Comparison of ENCODE assay signal across 24 cellular contexts in genomic region chr2:11257078-11257477, GRCh38.
"Had no signal": no experiment of that assay in that cellular context is flagged by ENCODE, and none has a peak within 500 bp of the region (broad histone marks: within the 10 kb centered on the region; RNA-seq: fewer than 3 reads in every experiment).

No MANE protein-coding gene starts in this region.

- H3K27ac ChIP-seq: Peyer's patch, RWPE1 had no signal

- H3K4me3 ChIP-seq: Peyer's patch had no signal

- H3K4me1 Mint-ChIP-seq: activated CD4-positive, alpha-beta T cell treated with anti-CD3 and anti-CD28 coated beads, Interleukin-2, amount 10 ng/mL, durations not matched to agents 7 days and 5 days had no signal

- H3K27ac Mint-ChIP-seq: activated CD4-positive, alpha-beta memory T cell treated with anti-CD3 and anti-CD28 coated beads for 36 hours; activated CD4-positive, alpha-beta T cell treated with anti-CD3 and anti-CD28 coated beads, Interleukin-2, amount 10 ng/mL, durations not matched to agents 7 days and 5 days; activated naive CD4-positive, alpha-beta T cell treated with anti-CD3 and anti-CD28 coated beads for 36 hours; activated naive CD8-positive, alpha-beta T cell; activated T-helper 17 cell treated with anti-CD3 and anti-CD28 coated beads, Interleukin-2, amount 50 U/mL, for 72 hours had no signal

- DNase-seq: activated CD4-positive, alpha-beta memory T cell treated with anti-CD3 and anti-CD28 coated beads for 36 hours; activated CD4-positive, alpha-beta T cell treated with anti-CD3 and anti-CD28 coated beads, Interleukin-2, amount 10 ng/mL, durations not matched to agents 7 days and 5 days; activated CD4-positive, CD25-positive, alpha-beta regulatory T cell; activated gamma-delta T cell; activated naive CD4-positive, alpha-beta T cell treated with anti-CD3 and anti-CD28 coated beads for 36 hours; activated T-cell treated with anti-CD3 and anti-CD28 coated beads for 4 hours; activated T-cell treated with anti-CD3 and anti-CD28 coated beads, Interleukin-2, amount 50 U/mL, for 48 hours; amygdala; Karpas-422; MM.1S; NCI-H1105; NCI-H1436; NCI-H1694 treated with DMSO at 0.1 percent for 48 hours; NCI-H2029 treated with DMSO at 0.1 percent for 48 hours; NCI-H446; NCI-H524; Peyer's patch; SHP77; T-helper 2 cell; T1000 had no signal

- H3K9me3 ChIP-seq: Peyer's patch had no signal

- H3K4me1 ChIP-seq: Peyer's patch had no signal

- H3K27me3 Mint-ChIP-seq: activated CD4-positive, alpha-beta memory T cell treated with anti-CD3 and anti-CD28 coated beads for 36 hours; activated CD4-positive, alpha-beta T cell treated with anti-CD3 and anti-CD28 coated beads, Interleukin-2, amount 10 ng/mL, durations not matched to agents 7 days and 5 days; activated naive CD8-positive, alpha-beta T cell; activated T-helper 17 cell treated with anti-CD3 and anti-CD28 coated beads, Interleukin-2, amount 50 U/mL, for 72 hours; brain had no signal

- H3K9me3 Mint-ChIP-seq: activated T-helper 17 cell treated with anti-CD3 and anti-CD28 coated beads, Interleukin-2, amount 50 U/mL, for 72 hours had no signal

- H3K27me3 ChIP-seq: Peyer's patch had no signal

- ATAC-seq: activated T-helper 17 cell treated with anti-CD3 and anti-CD28 coated beads, Interleukin-2, amount 50 U/mL, for 72 hours had no signal

- H3K4me3 Mint-ChIP-seq: activated CD4-positive, alpha-beta memory T cell treated with anti-CD3 and anti-CD28 coated beads for 36 hours; activated CD4-positive, alpha-beta T cell treated with anti-CD3 and anti-CD28 coated beads, Interleukin-2, amount 10 ng/mL, durations not matched to agents 7 days and 5 days; activated naive CD4-positive, alpha-beta T cell treated with anti-CD3 and anti-CD28 coated beads for 36 hours; activated naive CD8-positive, alpha-beta T cell; activated T-helper 17 cell treated with anti-CD3 and anti-CD28 coated beads, Interleukin-2, amount 50 U/mL, for 72 hours; brain had no signal
